Comparison of ENCODE assay signal across 32 cellular contexts in genomic region chr21:41875086-41875485, GRCh38.
"Had no signal": no experiment of that assay in that cellular context is flagged by ENCODE, and none has a peak within 500 bp of the region (broad histone marks: within the 10 kb centered on the region; RNA-seq: fewer than 3 reads in every experiment).

No MANE protein-coding gene starts in this region.

- H3K36me3 ChIP-seq: adrenal gland, Peyer's patch had no signal

- H3K27me3 Mint-ChIP-seq: activated B cell treated with CpG ODN at 0.5 μM for 24 hours; activated CD4-positive, alpha-beta memory T cell treated with anti-CD3 and anti-CD28 coated beads for 36 hours; brain had no signal

- H3K27ac ChIP-seq: adrenal gland, Peyer's patch, VCaP had no signal

- H3K9me3 ChIP-seq: adrenal gland, Peyer's patch had no signal

- DNase-seq: activated B cell treated with CpG ODN at 0.5 μM for 24 hours; activated CD4-positive, alpha-beta memory T cell treated with anti-CD3 and anti-CD28 coated beads for 36 hours; activated CD4-positive, alpha-beta T cell treated with anti-CD3 and anti-CD28 coated beads for 4 hours; activated CD4-positive, alpha-beta T cell treated with anti-CD3 and anti-CD28 coated beads, Interleukin-2, amount 50 U/mL, for 1 hour; activated CD4-positive, CD25-positive, alpha-beta regulatory T cell treated with anti-CD3 and anti-CD28 coated beads, Interleukin-2, amount 50 U/mL, for 72 hours; activated CD8-positive, alpha-beta memory T cell treated with anti-CD3 and anti-CD28 coated beads, Interleukin-2, amount 50 U/mL, for 4 hours; activated gamma-delta T cell treated with Interleukin-2 at 50 U/mL for 16 hours; activated naive CD4-positive, alpha-beta T cell treated with anti-CD3 and anti-CD28 coated beads for 36 hours; activated T-cell treated with anti-CD3 and anti-CD28 coated beads for 4 hours; activated T-cell treated with anti-CD3 and anti-CD28 coated beads, Interleukin-2, amount 50 U/mL, for 4 hours; adrenal gland; cerebellar nuclear complex; NCI-H1092; NCI-H1436 treated with DMSO at 0.1 percent for 48 hours; NCI-H1694 treated with DMSO at 0.1 percent for 48 hours; NCI-H2029; NCI-H345; NCI-H510A; NCI-H748 treated with DMSO at 0.1 percent for 48 hours; NK-92 treated with Interleukin-12 subunit alpha and Interleukin-12 subunit beta, amount 100 ng/mL, for 24 hours; Peyer's patch; RPMI8226; SIG-M5; SW 1271; T-helper 1 cell; T-helper 2 cell; T-helper 9 cell had no signal

- H3K27me3 ChIP-seq: adrenal gland, Peyer's patch had no signal

- H3K27ac Mint-ChIP-seq: activated B cell treated with CpG ODN at 0.5 μM for 24 hours; activated CD4-positive, alpha-beta memory T cell treated with anti-CD3 and anti-CD28 coated beads for 36 hours; activated naive CD4-positive, alpha-beta T cell treated with anti-CD3 and anti-CD28 coated beads for 36 hours; activated naive CD4-positive, alpha-beta T cell treated with anti-CD3 and anti-CD28 coated beads, Interleukin-2, amount 50 U/mL, for 72 hours; activated T-helper 1 cell treated with anti-CD3 and anti-CD28 coated beads, Interleukin-12 subunit alpha, Interleukin-12 subunit beta, Interleukin-2, Interleukin-4 antibody, amounts not matched to agents 30 ng/mL and 10 ng/mL and 1 ng/mL, durations not matched to agents 14 hours and 24 hours and 36 hours had no signal

- H3K9me3 Mint-ChIP-seq: activated B cell treated with CpG ODN at 0.5 μM for 24 hours; activated CD4-positive, alpha-beta memory T cell treated with anti-CD3 and anti-CD28 coated beads for 36 hours; activated naive CD4-positive, alpha-beta T cell treated with anti-CD3 and anti-CD28 coated beads for 36 hours; activated naive CD4-positive, alpha-beta T cell treated with anti-CD3 and anti-CD28 coated beads, Interleukin-2, amount 50 U/mL, for 72 hours; activated T-cell treated with anti-CD3 and anti-CD28 coated beads, Interleukin-2, amount 50 U/mL, for 4 hours; activated T-helper 1 cell treated with anti-CD3 and anti-CD28 coated beads, Interleukin-12 subunit alpha, Interleukin-12 subunit beta, Interleukin-2, Interleukin-4 antibody, amounts not matched to agents 30 ng/mL and 10 ng/mL and 1 ng/mL, durations not matched to agents 14 hours and 24 hours and 36 hours; brain had no signal

- H3K36me3 Mint-ChIP-seq: activated naive CD4-positive, alpha-beta T cell treated with anti-CD3 and anti-CD28 coated beads, Interleukin-2, amount 50 U/mL, for 72 hours; brain had no signal

- H3K4me3 ChIP-seq: adrenal gland, Peyer's patch had no signal

- ATAC-seq: activated naive CD4-positive, alpha-beta T cell treated with anti-CD3 and anti-CD28 coated beads, Interleukin-2, amount 50 U/mL, for 72 hours; activated T-cell treated with anti-CD3 and anti-CD28 coated beads, Interleukin-2, amount 50 U/mL, for 4 hours; SK-N-SH treated with all-trans-retinoic acid at 6 μM for 48 hours had no signal

- H3K4me3 Mint-ChIP-seq: activated B cell treated with CpG ODN at 0.5 μM for 24 hours; activated CD4-positive, alpha-beta memory T cell treated with anti-CD3 and anti-CD28 coated beads for 36 hours; activated naive CD4-positive, alpha-beta T cell treated with anti-CD3 and anti-CD28 coated beads for 36 hours; activated T-cell treated with anti-CD3 and anti-CD28 coated beads, Interleukin-2, amount 50 U/mL, for 4 hours; activated T-helper 1 cell treated with anti-CD3 and anti-CD28 coated beads, Interleukin-12 subunit alpha, Interleukin-12 subunit beta, Interleukin-2, Interleukin-4 antibody, amounts not matched to agents 30 ng/mL and 10 ng/mL and 1 ng/mL, durations not matched to agents 14 hours and 24 hours and 36 hours had no signal
